ENCODE assay signal across 19 cellular contexts in the genomic region with DNA sequence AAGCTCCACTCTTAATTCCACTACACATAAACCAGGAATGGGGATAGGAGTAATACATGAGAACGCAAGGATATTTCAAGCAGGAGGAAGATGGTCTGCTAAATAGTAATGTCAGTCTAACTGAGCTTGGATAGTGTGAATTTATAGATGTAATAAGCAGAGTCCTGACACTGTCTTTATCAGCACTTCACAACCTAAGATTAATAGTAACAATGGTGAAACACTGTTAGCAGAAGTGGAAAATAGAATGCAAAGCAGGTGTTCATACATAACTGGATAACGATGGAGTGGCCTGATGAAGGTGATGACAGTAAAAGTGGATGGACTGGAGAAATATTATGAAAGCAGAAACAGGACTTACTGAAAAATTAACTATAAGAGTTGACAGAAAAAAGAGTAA.
A peak's percentile ranks its signal among the peaks of the same experiment; 100 is the strongest.
DNase-seq lines count a peak whose midpoint lies in the region; ATAC-seq, FAIRE-seq and TF ChIP-seq lines count a peak whose summit lies in the region.
"Had no signal": no experiment of that assay in that cellular context is flagged by ENCODE, and none has a peak within 500 bp of the region (broad histone marks: within the 10 kb centered on the region; RNA-seq: fewer than 3 reads in every experiment).

No MANE protein-coding gene starts in this region.

- ATAC-seq in heart left ventricle, result peak in 3 of 4 donors; percentile 24 to 58 (median 34)
- no peak for ATAC-seq in A549

- H3K79me2 ChIP-seq in keratinocyte (ENCODE audit: control insufficient read depth, insufficient read depth, low read length), result peaks cover 10% of the 10 kb centered on the region

- no peak overlapping the region for H3K9ac ChIP-seq in keratinocyte (ENCODE audit: control insufficient read depth, extremely low read depth, insufficient read depth, low read length)

- no peaks in the 10 kb centered on the region for H4K20me1 ChIP-seq in keratinocyte (ENCODE audit: control insufficient read depth, extremely low read depth, insufficient read depth, low read length)

- H3K36me3 ChIP-seq in heart left ventricle (peaks cover 0 to 11% (median 0%) of the 10 kb centered on the region in 9 donors), left ventricle myocardium inferior (no peaks in the 10 kb centered on the region), keratinocyte (ENCODE audit: control insufficient read depth in 2 of 2, extremely low read depth in 1 of 2, insufficient read depth in 2 of 2, low read length in 2 of 2) (no peaks in the 10 kb centered on the region)

- no peaks in the 10 kb centered on the region for H3K9me1 ChIP-seq in keratinocyte (ENCODE audit: control insufficient read depth, extremely low read depth, insufficient read depth, low read length)

- no peak for TF ChIP-seq CTCF in heart left ventricle (IDR thresholded peaks at IDR 0.05)
- no peak for TF ChIP-seq CTCF in left ventricle myocardium inferior (IDR thresholded peaks at IDR 0.05; ENCODE audit: borderline replicate concordance)
- no peak for TF ChIP-seq CTCF in A549 (IDR thresholded peaks at IDR 0.05)
- no peak for TF ChIP-seq CTCF in keratinocyte (optimal IDR thresholded peaks at IDR 0.05 in 1 of 3, IDR thresholded peaks at IDR 0.05 in 1 of 3, conservative IDR thresholded peaks at IDR 0.05 in 1 of 3; ENCODE audit: extremely low read depth in 1 of 3, insufficient read depth in 2 of 3, low read length in 3 of 3)
- no peak for TF ChIP-seq CTCF in D721Med (IDR thresholded peaks at IDR 0.05; ENCODE audit: insufficient read depth, missing control alignments)

- H3K4me3 ChIP-seq in heart left ventricle, result no peak overlapping the region
- no peak overlapping the region for H3K4me3 ChIP-seq in left ventricle myocardium inferior
- no peak overlapping the region for H3K4me3 ChIP-seq in A549
- H3K4me3 ChIP-seq in keratinocyte (ENCODE audit: control insufficient read depth in 2 of 3, extremely low read depth in 1 of 3, insufficient read depth in 2 of 3, low read depth in 1 of 3, low read length in 3 of 3), result no peak overlapping the region

- no peak for DNase-seq in heart left ventricle
- no peak for DNase-seq in left ventricle myocardium inferior
- no peak for DNase-seq in A549 (ENCODE audit: low read depth in 1 of 2, low spot score in 1 of 2)
- no peak for DNase-seq in H54 (ENCODE audit: insufficient read length, low spot score)
- no peak for DNase-seq in keratinocyte (ENCODE audit: low read depth, low spot score)
- DNase-seq in AG20443 (ENCODE audit: low spot score), result no peak
- no peak for DNase-seq in D721Med (ENCODE audit: insufficient read length, low spot score)
- DNase-seq: ACHN; C1 segment of cervical spinal cord; Calu3; CD4-positive, alpha-beta memory T cell; COR-L47; DMS153; DND-41; GOT3; H7; HCEC 1CT had no signal

- no peak overlapping the region for H3K27ac ChIP-seq in heart left ventricle
- no peak overlapping the region for H3K27ac ChIP-seq in left ventricle myocardium inferior (replicated peaks)
- H3K27ac ChIP-seq in A549, result no peak overlapping the region
- H3K27ac ChIP-seq in keratinocyte (ENCODE audit: control insufficient read depth, insufficient read depth, low read length), result no peak overlapping the region

- intact Hi-C loops in heart left ventricle (cut with DNase I), result no loop called here
- intact Hi-C loops in left ventricle myocardium inferior (cut with micrococcal nuclease), result no loop called here

- POLR2A ChIA-PET in A549 (lab: Yijun Ruan, JAX), result no interaction called here

- no peak for TF ChIP-seq POLR2A in heart left ventricle (IDR thresholded peaks at IDR 0.05)
- TF ChIP-seq POLR2A in A549 (IDR thresholded peaks at IDR 0.05; ENCODE audit: low read length), result no peak
- TF ChIP-seq POLR2A in H54 (IDR thresholded peaks at IDR 0.05; ENCODE audit: low read depth, low read length), result no peak

- dilution Hi-C loops in keratinocyte (cut with MboI; ENCODE audit: extremely low pct_ligation_motif_present, low sequenced_read_pairs), result no loop called here

- WGBS in heart left ventricle, 4 donors, result 42 to 57% (median 52%) methylated on average over 2 of the region's 2 CpGs
- 94% methylated on average over 2 of the region's 2 CpGs for WGBS in A549 (ENCODE audit: missing lambda C conversion rate)

- no peak overlapping the region for H3K4me2 ChIP-seq in A549
- no peak overlapping the region for H3K4me2 ChIP-seq in keratinocyte (ENCODE audit: control insufficient read depth, extremely low read depth, insufficient read depth, low read depth, low read length)

- H2AFZ ChIP-seq in keratinocyte (ENCODE audit: control insufficient read depth, low read length), result no peak overlapping the region

- TF ChIP-seq RAD21 in A549 (conservative IDR thresholded peaks at IDR 0.05 in 1 of 2, IDR thresholded peaks at IDR 0.05 in 1 of 2), result no peak

- CTCF ChIA-PET in A549 (lab: Yijun Ruan, JAX), result interaction anchor here (0.7 kb wide), 1 partner anchor 180 kb away, joined by 4 read pairs; no protein-coding TSS in a partner anchor

- TF ChIP-seq EP300 in A549 (IDR thresholded peaks at IDR 0.05), result no peak

- H3K4me1 ChIP-seq in heart left ventricle (peaks cover 0 to 17% (median 1%) of the 10 kb centered on the region in 12 donors), left ventricle myocardium inferior (peaks cover 23% of the 10 kb centered on the region), A549 (no peaks in the 10 kb centered on the region), keratinocyte (ENCODE audit: control insufficient read depth, extremely low read depth, insufficient read depth, low read length) (no peaks in the 10 kb centered on the region)

- no peaks in the 10 kb centered on the region for H3K27me3 ChIP-seq in heart left ventricle
- H3K27me3 ChIP-seq in left ventricle myocardium inferior (ENCODE audit: low read depth), result no peaks in the 10 kb centered on the region
- H3K27me3 ChIP-seq in keratinocyte (ENCODE audit: control insufficient read depth, extremely low read depth, insufficient read depth, low read length), result no peaks in the 10 kb centered on the region

- FAIRE-seq in A549 (lab: Jason Lieb, UNC), result peak; percentile 82
- peak; percentile 11 for FAIRE-seq in H54 (lab: Jason Lieb, UNC)
- peak; percentile 5 for FAIRE-seq in keratinocyte (lab: Jason Lieb, UNC)
- FAIRE-seq in D721Med (lab: Jason Lieb, UNC), result no peak
- FAIRE-seq: G401.6, GM12892 had no signal

- H3K9me3 ChIP-seq in heart left ventricle (peaks cover 0 to 4% (median 0%) of the 10 kb centered on the region in 12 donors), left ventricle myocardium inferior (replicated peaks) (no peaks in the 10 kb centered on the region), A549 (no peaks in the 10 kb centered on the region), keratinocyte (ENCODE audit: control insufficient read depth, low read depth, low read length) (no peaks in the 10 kb centered on the region)

TF ChIP-seq in A549, 52 proteins besides CTCF, POLR2A, EP300 and RAD21:
- TF ChIP-seq KDM5A (IDR thresholded peaks at IDR 0.05), result no peak
- TF ChIP-seq, protein P1, sequence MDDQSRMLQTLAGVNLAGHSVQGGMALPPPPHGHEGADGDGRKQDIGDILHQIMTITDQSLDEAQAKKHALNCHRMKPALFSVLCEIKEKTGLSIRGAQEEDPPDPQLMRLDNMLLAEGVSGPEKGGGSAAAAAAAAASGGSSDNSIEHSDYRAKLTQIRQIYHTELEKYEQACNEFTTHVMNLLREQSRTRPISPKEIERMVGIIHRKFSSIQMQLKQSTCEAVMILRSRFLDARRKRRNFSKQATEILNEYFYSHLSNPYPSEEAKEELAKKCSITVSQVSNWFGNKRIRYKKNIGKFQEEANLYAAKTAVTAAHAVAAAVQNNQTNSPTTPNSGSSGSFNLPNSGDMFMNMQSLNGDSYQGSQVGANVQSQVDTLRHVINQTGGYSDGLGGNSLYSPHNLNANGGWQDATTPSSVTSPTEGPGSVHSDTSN (IDR thresholded peaks at IDR 0.05), result no peak
- TF ChIP-seq, protein P2, sequence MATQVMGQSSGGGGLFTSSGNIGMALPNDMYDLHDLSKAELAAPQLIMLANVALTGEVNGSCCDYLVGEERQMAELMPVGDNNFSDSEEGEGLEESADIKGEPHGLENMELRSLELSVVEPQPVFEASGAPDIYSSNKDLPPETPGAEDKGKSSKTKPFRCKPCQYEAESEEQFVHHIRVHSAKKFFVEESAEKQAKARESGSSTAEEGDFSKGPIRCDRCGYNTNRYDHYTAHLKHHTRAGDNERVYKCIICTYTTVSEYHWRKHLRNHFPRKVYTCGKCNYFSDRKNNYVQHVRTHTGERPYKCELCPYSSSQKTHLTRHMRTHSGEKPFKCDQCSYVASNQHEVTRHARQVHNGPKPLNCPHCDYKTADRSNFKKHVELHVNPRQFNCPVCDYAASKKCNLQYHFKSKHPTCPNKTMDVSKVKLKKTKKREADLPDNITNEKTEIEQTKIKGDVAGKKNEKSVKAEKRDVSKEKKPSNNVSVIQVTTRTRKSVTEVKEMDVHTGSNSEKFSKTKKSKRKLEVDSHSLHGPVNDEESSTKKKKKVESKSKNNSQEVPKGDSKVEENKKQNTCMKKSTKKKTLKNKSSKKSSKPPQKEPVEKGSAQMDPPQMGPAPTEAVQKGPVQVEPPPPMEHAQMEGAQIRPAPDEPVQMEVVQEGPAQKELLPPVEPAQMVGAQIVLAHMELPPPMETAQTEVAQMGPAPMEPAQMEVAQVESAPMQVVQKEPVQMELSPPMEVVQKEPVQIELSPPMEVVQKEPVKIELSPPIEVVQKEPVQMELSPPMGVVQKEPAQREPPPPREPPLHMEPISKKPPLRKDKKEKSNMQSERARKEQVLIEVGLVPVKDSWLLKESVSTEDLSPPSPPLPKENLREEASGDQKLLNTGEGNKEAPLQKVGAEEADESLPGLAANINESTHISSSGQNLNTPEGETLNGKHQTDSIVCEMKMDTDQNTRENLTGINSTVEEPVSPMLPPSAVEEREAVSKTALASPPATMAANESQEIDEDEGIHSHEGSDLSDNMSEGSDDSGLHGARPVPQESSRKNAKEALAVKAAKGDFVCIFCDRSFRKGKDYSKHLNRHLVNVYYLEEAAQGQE (IDR thresholded peaks at IDR 0.05), result no peak
- no peak for TF ChIP-seq FOSB (CRISPR knock-in tag; IDR thresholded peaks at IDR 0.05)
- TF ChIP-seq MAFK (IDR thresholded peaks at IDR 0.05; ENCODE audit: partially characterized antibody), result no peak
- TF ChIP-seq KDM1A (IDR thresholded peaks at IDR 0.05; ENCODE audit: low read depth), result no peak
TF ChIP-seq in A549: peak in this region for 0.

Comparison
In these comparisons a context has a peak if more than half of its experiments do, and no peak if none do; other contexts are left out.
1. ATAC-seq: peak in heart left ventricle (3 of 4); none in A549 (0 of 2).